Comparison of ENCODE assay signal across 1 cellular context in the genomic region with DNA sequence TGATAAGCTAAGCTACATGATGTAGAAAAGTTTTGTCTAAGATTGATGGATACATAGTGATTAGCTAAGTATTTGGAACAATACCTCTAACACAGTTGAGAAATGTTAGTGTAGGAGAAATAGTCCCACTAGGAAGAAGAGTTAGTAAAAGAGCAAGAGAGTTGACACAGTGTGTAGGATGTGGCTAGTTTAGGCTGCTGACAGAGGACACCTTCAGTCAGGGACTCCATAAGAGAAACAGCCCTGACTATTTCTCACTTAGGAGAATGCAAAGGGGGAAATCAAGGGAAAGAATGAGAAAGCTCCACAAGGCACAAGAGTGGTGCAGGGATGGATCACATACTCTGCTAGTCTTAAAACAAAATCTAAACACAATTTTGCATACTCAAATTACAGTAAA.
TF ChIP-seq lines count a peak whose summit lies in the region.

No MANE protein-coding gene starts in this region.

TF ChIP-seq in SK-N-SH, 30 proteins besides CTCF, POLR2A, EP300 and RAD21 (continued from another document):
- TF ChIP-seq, protein P1, sequence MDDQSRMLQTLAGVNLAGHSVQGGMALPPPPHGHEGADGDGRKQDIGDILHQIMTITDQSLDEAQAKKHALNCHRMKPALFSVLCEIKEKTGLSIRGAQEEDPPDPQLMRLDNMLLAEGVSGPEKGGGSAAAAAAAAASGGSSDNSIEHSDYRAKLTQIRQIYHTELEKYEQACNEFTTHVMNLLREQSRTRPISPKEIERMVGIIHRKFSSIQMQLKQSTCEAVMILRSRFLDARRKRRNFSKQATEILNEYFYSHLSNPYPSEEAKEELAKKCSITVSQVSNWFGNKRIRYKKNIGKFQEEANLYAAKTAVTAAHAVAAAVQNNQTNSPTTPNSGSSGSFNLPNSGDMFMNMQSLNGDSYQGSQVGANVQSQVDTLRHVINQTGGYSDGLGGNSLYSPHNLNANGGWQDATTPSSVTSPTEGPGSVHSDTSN (IDR thresholded peaks at IDR 0.05), result no peak
- TF ChIP-seq TCF12 (IDR thresholded peaks at IDR 0.05) (no peak), POLR2AphosphoS5 (IDR thresholded peaks at IDR 0.05; ENCODE audit: low read depth, low read length) (no peak), CHD2 (IDR thresholded peaks at IDR 0.05; ENCODE audit: low read length, partially characterized antibody) (no peak)
- TF ChIP-seq, protein P2, sequence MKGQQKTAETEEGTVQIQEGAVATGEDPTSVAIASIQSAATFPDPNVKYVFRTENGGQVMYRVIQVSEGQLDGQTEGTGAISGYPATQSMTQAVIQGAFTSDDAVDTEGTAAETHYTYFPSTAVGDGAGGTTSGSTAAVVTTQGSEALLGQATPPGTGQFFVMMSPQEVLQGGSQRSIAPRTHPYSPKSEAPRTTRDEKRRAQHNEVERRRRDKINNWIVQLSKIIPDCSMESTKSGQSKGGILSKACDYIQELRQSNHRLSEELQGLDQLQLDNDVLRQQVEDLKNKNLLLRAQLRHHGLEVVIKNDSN (IDR thresholded peaks at IDR 0.05; ENCODE audit: borderline replicate concordance, low read depth), result no peak
